In genomic region chr15:64772488-64772887, GRCh38 we compare ENCODE assay signal across 1 cellular context.
TF ChIP-seq lines count a peak whose summit lies in the region.

No MANE protein-coding gene starts in this region.

TF ChIP-seq in WTC11, 78 proteins besides CTCF, POLR2A, EP300 and RAD21 (continued from another document):
- TF ChIP-seq MLX (CRISPR knock-in tag; IDR thresholded peaks at IDR 0.05) (no peak), HMGA2 (CRISPR knock-in tag; IDR thresholded peaks at IDR 0.05) (no peak), CREM (CRISPR knock-in tag; IDR thresholded peaks at IDR 0.05) (no peak), ZNF232 (CRISPR knock-in tag; IDR thresholded peaks at IDR 0.05) (no peak), CREB1 (CRISPR knock-in tag; IDR thresholded peaks at IDR 0.05) (no peak), RORB (CRISPR knock-in tag; IDR thresholded peaks at IDR 0.05) (no peak)
TF ChIP-seq in WTC11: peak in this region for 0.
